In the genomic region with DNA sequence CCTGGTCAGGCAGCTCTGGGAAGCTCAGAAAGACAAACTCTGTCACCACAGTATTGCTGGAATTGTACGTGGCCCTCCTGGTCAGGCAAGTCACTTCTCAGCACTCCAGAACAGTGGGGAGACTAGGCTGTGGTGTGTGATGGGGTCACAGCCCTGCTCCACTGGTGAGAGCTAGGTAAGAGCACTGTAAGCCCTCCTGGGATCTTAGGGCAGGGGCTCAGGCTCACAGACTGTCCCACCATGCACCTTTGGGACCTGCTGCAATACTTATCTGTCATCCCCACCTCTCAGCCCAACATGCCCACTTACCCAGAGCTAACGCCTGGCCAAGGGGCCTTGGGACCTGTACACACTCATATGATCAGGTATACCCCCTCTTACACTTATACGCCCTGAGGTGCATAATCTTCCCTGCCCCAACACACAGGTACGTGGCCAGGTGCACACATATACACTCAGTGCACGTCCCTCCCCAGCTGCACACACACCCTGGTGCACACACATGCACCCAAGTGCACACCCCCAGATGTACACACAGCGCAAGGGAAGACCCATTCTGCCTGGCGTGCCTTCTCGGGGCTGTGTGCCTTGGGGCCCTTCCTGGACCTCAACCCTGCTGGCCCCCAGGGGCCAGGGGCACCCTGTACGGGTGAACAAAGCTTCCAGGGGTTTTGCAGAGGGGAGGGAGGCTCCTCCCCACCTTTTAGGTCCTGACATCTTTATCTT, we compare ENCODE assay signal across 4 cellular contexts. TPM values are rescaled to one million over a fixed set of nuclear protein-coding genes. Genes with fewer than 3 reads are reported as not detected.
"Had no signal": no experiment of that assay in that cellular context is flagged by ENCODE, and none has a peak within 500 bp of the region (broad histone marks: within the 10 kb centered on the region; RNA-seq: fewer than 3 reads in every experiment).

No MANE protein-coding gene starts in this region.

RNA-seq across cellular contexts. Expression of a gene that starts 7.6 kb away (rescaled TPM):
- total RNA-seq: ascending aorta, cardiac septum, left cardiac atrium, tibial nerve had no signal
